Comparison of ENCODE assay signal across 1 cellular context in the genomic region with DNA sequence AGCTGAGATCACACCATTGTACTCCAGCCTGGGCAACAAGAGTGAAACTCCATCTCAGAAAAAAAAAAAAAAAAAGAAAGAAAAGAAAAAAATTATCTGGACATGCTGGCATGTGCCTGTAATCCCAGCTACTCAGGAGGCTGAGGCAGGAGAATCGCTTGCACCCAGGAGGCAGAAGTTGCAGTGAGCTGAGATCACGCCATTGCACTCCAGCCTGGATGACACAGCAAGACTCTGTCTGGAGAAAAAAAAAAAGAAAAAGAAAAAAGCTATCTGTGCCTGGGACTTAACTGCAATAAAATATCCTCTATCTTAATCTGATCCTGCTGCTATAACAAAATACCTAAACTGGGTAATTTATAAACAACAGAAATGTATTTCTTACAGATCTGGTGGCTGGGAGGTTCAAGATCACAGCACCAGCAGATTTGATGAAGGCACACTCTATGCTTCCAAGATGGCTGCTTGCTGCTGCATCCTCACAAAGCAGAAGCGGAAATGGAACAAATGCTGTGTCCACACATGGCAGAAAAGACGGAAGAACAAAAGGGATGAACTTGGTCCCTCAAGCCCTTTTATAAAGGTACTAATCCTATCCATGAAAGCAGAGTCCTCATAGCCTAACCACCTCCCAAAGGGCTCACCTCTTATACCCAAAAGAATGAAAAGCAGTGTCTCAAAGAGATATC.
TF ChIP-seq lines count a peak whose summit lies in the region.

No MANE protein-coding gene starts in this region.

TF ChIP-seq in K562, 482 proteins besides CTCF, POLR2A, EP300 and RAD21 (continued from another document):
- TF ChIP-seq, protein P1, sequence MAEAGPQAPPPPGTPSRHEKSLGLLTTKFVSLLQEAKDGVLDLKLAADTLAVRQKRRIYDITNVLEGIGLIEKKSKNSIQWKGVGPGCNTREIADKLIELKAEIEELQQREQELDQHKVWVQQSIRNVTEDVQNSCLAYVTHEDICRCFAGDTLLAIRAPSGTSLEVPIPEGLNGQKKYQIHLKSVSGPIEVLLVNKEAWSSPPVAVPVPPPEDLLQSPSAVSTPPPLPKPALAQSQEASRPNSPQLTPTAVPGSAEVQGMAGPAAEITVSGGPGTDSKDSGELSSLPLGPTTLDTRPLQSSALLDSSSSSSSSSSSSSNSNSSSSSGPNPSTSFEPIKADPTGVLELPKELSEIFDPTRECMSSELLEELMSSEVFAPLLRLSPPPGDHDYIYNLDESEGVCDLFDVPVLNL (CRISPR knock-in tag; IDR thresholded peaks at IDR 0.05; ENCODE audit: low read depth), result no peak
- TF ChIP-seq ZBTB17 (CRISPR knock-in tag; IDR thresholded peaks at IDR 0.05) (no peak), ADNP (tag; IDR thresholded peaks at IDR 0.05) (no peak), ARID1B (IDR thresholded peaks at IDR 0.05) (peak; percentile 64), MAFF (IDR thresholded peaks at IDR 0.05; ENCODE audit: low read length) (peak; percentile 28; the same call in 1 of the 2 replicates), DDX20 (tag; IDR thresholded peaks at IDR 0.05; ENCODE audit: low read depth) (0 out of 2 replicates have a peak, but pooled peaks have one; percentile 45), ZNF584 (CRISPR knock-in tag; IDR thresholded peaks at IDR 0.05; ENCODE audit: low read depth) (no peak), ZNF41 (CRISPR knock-in tag; conservative IDR thresholded peaks at IDR 0.05) (no peak), C11orf30 (IDR thresholded peaks at IDR 0.05; ENCODE audit: low read depth) (peak; percentile 86), ETV5 (CRISPR knock-in tag; IDR thresholded peaks at IDR 0.05; ENCODE audit: low read depth) (no peak), HLTF (IDR thresholded peaks at IDR 0.05) (0 out of 2 replicates have a peak, but pooled peaks have one; percentile 14), MCM3 (IDR thresholded peaks at IDR 0.05) (no peak), ZNF384 (IDR thresholded peaks at IDR 0.05; ENCODE audit: low read depth, low read length) (peak; percentile 83), JUND (IDR thresholded peaks at IDR 0.05; ENCODE audit: borderline replicate concordance, low read depth, low read length) (peak; percentile 27; the same call in 1 of the 2 replicates), JUND (tag; IDR thresholded peaks at IDR 0.05; ENCODE audit: borderline replicate concordance, low read depth, low read length) (no peak), ZKSCAN1 (IDR thresholded peaks at IDR 0.05; ENCODE audit: low read depth, low read length) (no peak), CXXC5 (CRISPR knock-in tag; IDR thresholded peaks at IDR 0.05) (0 out of 2 replicates have a peak, but pooled peaks have one; percentile 12), MCM7 (IDR thresholded peaks at IDR 0.05) (no peak), SMARCA4 (IDR thresholded peaks at IDR 0.05) (peak; percentile 73), PHB2 (IDR thresholded peaks at IDR 0.05; ENCODE audit: low read depth) (peak; percentile 24; the same call in 1 of the 2 replicates), ARNT (IDR thresholded peaks at IDR 0.05) (0 out of 4 replicates have a peak, but pooled peaks of 1 of the 2 experiments have one; percentile 49), NFE2 (IDR thresholded peaks at IDR 0.05; ENCODE audit: low read depth) (peak; percentile 73), CC2D1A (IDR thresholded peaks at IDR 0.05) (peak; percentile 23; the same call in 1 of the 2 replicates), EWSR1 (IDR thresholded peaks at IDR 0.05; ENCODE audit: borderline replicate concordance, low read depth, partially characterized antibody) (no peak), ZNF586 (CRISPR knock-in tag; conservative IDR thresholded peaks at IDR 0.05) (no peak), HDGF (IDR thresholded peaks at IDR 0.05) (no peak), SMARCE1 (IDR thresholded peaks at IDR 0.05) (peak; percentile 70; the same call in 1 of the 2 replicates)
- TF ChIP-seq, protein P2, sequence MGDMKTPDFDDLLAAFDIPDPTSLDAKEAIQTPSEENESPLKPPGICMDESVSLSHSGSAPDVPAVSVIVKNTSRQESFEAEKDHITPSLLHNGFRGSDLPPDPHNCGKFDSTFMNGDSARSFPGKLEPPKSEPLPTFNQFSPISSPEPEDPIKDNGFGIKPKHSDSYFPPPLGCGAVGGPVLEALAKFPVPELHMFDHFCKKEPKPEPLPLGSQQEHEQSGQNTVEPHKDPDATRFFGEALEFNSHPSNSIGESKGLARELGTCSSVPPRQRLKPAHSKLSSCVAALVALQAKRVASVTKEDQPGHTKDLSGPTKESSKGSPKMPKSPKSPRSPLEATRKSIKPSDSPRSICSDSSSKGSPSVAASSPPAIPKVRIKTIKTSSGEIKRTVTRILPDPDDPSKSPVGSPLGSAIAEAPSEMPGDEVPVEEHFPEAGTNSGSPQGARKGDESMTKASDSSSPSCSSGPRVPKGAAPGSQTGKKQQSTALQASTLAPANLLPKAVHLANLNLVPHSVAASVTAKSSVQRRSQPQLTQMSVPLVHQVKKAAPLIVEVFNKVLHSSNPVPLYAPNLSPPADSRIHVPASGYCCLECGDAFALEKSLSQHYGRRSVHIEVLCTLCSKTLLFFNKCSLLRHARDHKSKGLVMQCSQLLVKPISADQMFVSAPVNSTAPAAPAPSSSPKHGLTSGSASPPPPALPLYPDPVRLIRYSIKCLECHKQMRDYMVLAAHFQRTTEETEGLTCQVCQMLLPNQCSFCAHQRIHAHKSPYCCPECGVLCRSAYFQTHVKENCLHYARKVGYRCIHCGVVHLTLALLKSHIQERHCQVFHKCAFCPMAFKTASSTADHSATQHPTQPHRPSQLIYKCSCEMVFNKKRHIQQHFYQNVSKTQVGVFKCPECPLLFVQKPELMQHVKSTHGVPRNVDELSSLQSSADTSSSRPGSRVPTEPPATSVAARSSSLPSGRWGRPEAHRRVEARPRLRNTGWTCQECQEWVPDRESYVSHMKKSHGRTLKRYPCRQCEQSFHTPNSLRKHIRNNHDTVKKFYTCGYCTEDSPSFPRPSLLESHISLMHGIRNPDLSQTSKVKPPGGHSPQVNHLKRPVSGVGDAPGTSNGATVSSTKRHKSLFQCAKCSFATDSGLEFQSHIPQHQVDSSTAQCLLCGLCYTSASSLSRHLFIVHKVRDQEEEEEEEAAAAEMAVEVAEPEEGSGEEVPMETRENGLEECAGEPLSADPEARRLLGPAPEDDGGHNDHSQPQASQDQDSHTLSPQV (IDR thresholded peaks at IDR 0.05), result peak; percentile 70
- TF ChIP-seq, protein P3, sequence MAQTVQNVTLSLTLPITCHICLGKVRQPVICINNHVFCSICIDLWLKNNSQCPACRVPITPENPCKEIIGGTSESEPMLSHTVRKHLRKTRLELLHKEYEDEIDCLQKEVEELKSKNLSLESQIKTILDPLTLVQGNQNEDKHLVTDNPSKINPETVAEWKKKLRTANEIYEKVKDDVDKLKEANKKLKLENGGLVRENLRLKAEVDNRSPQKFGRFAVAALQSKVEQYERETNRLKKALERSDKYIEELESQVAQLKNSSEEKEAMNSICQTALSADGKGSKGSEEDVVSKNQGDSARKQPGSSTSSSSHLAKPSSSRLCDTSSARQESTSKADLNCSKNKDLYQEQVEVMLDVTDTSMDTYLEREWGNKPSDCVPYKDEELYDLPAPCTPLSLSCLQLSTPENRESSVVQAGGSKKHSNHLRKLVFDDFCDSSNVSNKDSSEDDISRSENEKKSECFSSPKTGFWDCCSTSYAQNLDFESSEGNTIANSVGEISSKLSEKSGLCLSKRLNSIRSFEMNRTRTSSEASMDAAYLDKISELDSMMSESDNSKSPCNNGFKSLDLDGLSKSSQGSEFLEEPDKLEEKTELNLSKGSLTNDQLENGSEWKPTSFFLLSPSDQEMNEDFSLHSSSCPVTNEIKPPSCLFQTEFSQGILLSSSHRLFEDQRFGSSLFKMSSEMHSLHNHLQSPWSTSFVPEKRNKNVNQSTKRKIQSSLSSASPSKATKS (CRISPR knock-in tag; IDR thresholded peaks at IDR 0.05), result no peak
TF ChIP-seq in K562: peak in this region for 44.
